In the genomic region with DNA sequence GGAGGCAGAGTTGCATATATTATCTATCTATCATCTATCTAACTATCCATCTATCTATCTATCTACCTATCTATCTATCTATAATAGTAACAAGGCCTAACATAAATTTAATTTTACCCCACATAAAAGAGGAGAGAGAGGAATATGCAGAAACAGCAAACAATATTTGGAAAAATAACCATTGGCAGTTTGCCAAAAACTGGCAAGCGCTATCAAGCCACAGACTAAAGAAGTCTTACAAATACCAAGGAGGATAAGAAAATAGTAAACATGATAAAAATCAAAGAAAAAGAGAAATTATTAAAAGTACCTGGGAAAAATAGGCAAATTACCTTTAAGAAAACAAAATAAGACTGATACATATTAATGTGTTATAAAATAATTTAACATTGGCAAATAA, we compare ENCODE assay signal across 29 cellular contexts.
"Had no signal": no experiment of that assay in that cellular context is flagged by ENCODE, and none has a peak within 500 bp of the region (broad histone marks: within the 10 kb centered on the region; RNA-seq: fewer than 3 reads in every experiment).

No MANE protein-coding gene starts in this region.

- H3K4me1 ChIP-seq: ascending aorta had no signal

- H3K36me3 ChIP-seq: ascending aorta, WERI-Rb-1 had no signal

- H3K9me3 ChIP-seq: ascending aorta had no signal

- H3K27ac ChIP-seq: ascending aorta, WERI-Rb-1 had no signal

- ATAC-seq: activated CD4-positive, alpha-beta T cell treated with anti-CD3 and anti-CD28 coated beads for 36 hours; activated CD4-positive, CD25-positive, alpha-beta regulatory T cell treated with anti-CD3 and anti-CD28 coated beads, Interleukin-2, amount 50 U/mL, for 24 hours; activated CD8-positive, alpha-beta memory T cell treated with anti-CD3 and anti-CD28 coated beads, Interleukin-2, amount 10 ng/mL, durations not matched to agents 7 days and 5 days; activated CD8-positive, alpha-beta T cell treated with anti-CD3 and anti-CD28 coated beads, Interleukin-2, amount 10 ng/mL, durations not matched to agents 7 days and 5 days; activated naive CD8-positive, alpha-beta T cell treated with anti-CD3 and anti-CD28 coated beads, Interleukin-2, amount 50 U/mL, for 24 hours; WTC11 had no signal

- DNase-seq: activated CD4-positive, alpha-beta memory T cell treated with anti-CD3 and anti-CD28 coated beads, Interleukin-2, amount 10 ng/mL, durations not matched to agents 7 days and 5 days; activated CD4-positive, alpha-beta T cell treated with anti-CD3 and anti-CD28 coated beads for 1 hour; activated CD4-positive, alpha-beta T cell treated with anti-CD3 and anti-CD28 coated beads for 36 hours; activated CD4-positive, alpha-beta T cell treated with anti-CD3 and anti-CD28 coated beads for 48 hours; activated CD4-positive, alpha-beta T cell treated with anti-CD3 and anti-CD28 coated beads, Interleukin-2, amount 10 ng/mL, durations not matched to agents 7 days and 5 days; activated CD4-positive, alpha-beta T cell treated with anti-CD3 and anti-CD28 coated beads, Interleukin-2, amount 50 U/mL, for 48 hours; activated CD4-positive, CD25-positive, alpha-beta regulatory T cell; activated CD8-positive, alpha-beta memory T cell treated with anti-CD3 and anti-CD28 coated beads for 24 hours; activated CD8-positive, alpha-beta memory T cell treated with anti-CD3 and anti-CD28 coated beads, Interleukin-2, amount 10 ng/mL, durations not matched to agents 7 days and 5 days; activated CD8-positive, alpha-beta memory T cell treated with anti-CD3 and anti-CD28 coated beads, Interleukin-2, amount 50 U/mL, for 48 hours; activated CD8-positive, alpha-beta T cell treated with anti-CD3 and anti-CD28 coated beads, Interleukin-2, amount 10 ng/mL, durations not matched to agents 7 days and 5 days; activated effector memory CD4-positive, alpha-beta T cell treated with Interleukin-2 at 50 U/mL for 16 hours; activated gamma-delta T cell; activated naive CD4-positive, alpha-beta T cell treated with anti-CD3 and anti-CD28 coated beads, Interleukin-2, amount 10 ng/mL, durations not matched to agents 7 days and 5 days; activated naive CD4-positive, alpha-beta T cell treated with Interleukin-2 at 50 U/mL for 16 hours; activated naive CD8-positive, alpha-beta T cell treated with anti-CD3 and anti-CD28 coated beads, Interleukin-2, amount 10 ng/mL, durations not matched to agents 7 days and 5 days; activated naive CD8-positive, alpha-beta T cell treated with anti-CD3 and anti-CD28 coated beads, Interleukin-2, amount 50 U/mL, for 24 hours; activated T-cell treated with anti-CD3 and anti-CD28 coated beads, Interleukin-2, amount 50 U/mL, for 24 hours; activated T-cell treated with anti-CD3 and anti-CD28 coated beads, Interleukin-2, amount 50 U/mL, for 48 hours; amygdala; anterior cingulate cortex; central memory CD4-positive, alpha-beta T cell; T-helper 1 cell; T-helper 2 cell; T-helper 9 cell; WERI-Rb-1 had no signal

- H3K27me3 ChIP-seq: ascending aorta had no signal

- H3K4me3 ChIP-seq: ascending aorta had no signal
